ENCODE assay signal across 1 cellular context in genomic region chr6:34908194-34908593, GRCh38.
TF ChIP-seq lines count a peak whose summit lies in the region.

No MANE protein-coding gene starts in this region.

TF ChIP-seq in WTC11, 78 proteins besides CTCF, POLR2A, EP300 and RAD21 (continued from another document):
- TF ChIP-seq AFF4 (CRISPR knock-in tag; IDR thresholded peaks at IDR 0.05; ENCODE audit: borderline replicate concordance) (no peak), ATF1 (CRISPR knock-in tag; IDR thresholded peaks at IDR 0.05) (no peak), E2F4 (CRISPR knock-in tag; IDR thresholded peaks at IDR 0.05; ENCODE audit: borderline replicate concordance, low read depth) (no peak), SMAD4 (CRISPR knock-in tag; IDR thresholded peaks at IDR 0.05) (no peak)
